In genomic region chr3:3086239-3086638, GRCh38 we compare ENCODE assay signal across 30 cellular contexts. TPM values are rescaled to one million over a fixed set of nuclear protein-coding genes. Genes with fewer than 3 reads are reported as not detected.
"Had no signal": no experiment of that assay in that cellular context is flagged by ENCODE, and none has a peak within 500 bp of the region (broad histone marks: within the 10 kb centered on the region; RNA-seq: fewer than 3 reads in every experiment).

No MANE protein-coding gene starts in this region.

- H3K4me3 ChIP-seq: esophagus muscularis mucosa, heart left ventricle, psoas muscle, smooth muscle cell, suprapubic skin, tibial artery, upper lobe of right lung had no signal

- H3K27ac Mint-ChIP-seq: activated naive CD4-positive, alpha-beta T cell treated with anti-CD3 and anti-CD28 coated beads, Interleukin-2, amount 50 U/mL, for 72 hours; activated T-cell treated with anti-CD3 and anti-CD28 coated beads, Interleukin-2, amount 50 U/mL, for 72 hours; dendritic cell treated with granulocyte-macrophage colony-stimulating factor and Interleukin-4, amounts not matched to agents 40 ng/mL and 50 ng/mL, for 4 days; naive thymus-derived CD8-positive, alpha-beta T cell had no signal

- H3K4me1 ChIP-seq: esophagus muscularis mucosa, foreskin keratinocyte, heart left ventricle, parathyroid adenoma, suprapubic skin, tibial artery, upper lobe of right lung had no signal

- H3K27ac ChIP-seq: esophagus muscularis mucosa, foreskin keratinocyte, heart left ventricle, parathyroid adenoma, psoas muscle, suprapubic skin, tibial artery, upper lobe of right lung, VCaP had no signal

- H3K36me3 Mint-ChIP-seq: activated naive CD4-positive, alpha-beta T cell treated with anti-CD3 and anti-CD28 coated beads, Interleukin-2, amount 50 U/mL, for 72 hours; naive thymus-derived CD8-positive, alpha-beta T cell had no signal

- H3K36me3 ChIP-seq: esophagus muscularis mucosa, heart left ventricle, suprapubic skin, tibial artery, upper lobe of right lung had no signal

- H3K9me3 ChIP-seq: esophagus muscularis mucosa, heart left ventricle, psoas muscle, suprapubic skin, tibial artery, upper lobe of right lung had no signal

- H3K9ac ChIP-seq: parathyroid adenoma had no signal

- H3K9me3 Mint-ChIP-seq: activated naive CD4-positive, alpha-beta T cell treated with anti-CD3 and anti-CD28 coated beads, Interleukin-2, amount 50 U/mL, for 72 hours; activated T-cell treated with anti-CD3 and anti-CD28 coated beads, Interleukin-2, amount 50 U/mL, for 72 hours; central memory CD8-positive, alpha-beta T cell; dendritic cell treated with granulocyte-macrophage colony-stimulating factor and Interleukin-4, amounts not matched to agents 40 ng/mL and 50 ng/mL, for 4 days; naive thymus-derived CD8-positive, alpha-beta T cell; neural crest cell had no signal

- H2AFZ ChIP-seq: parathyroid adenoma had no signal

- H3K79me2 ChIP-seq: parathyroid adenoma had no signal

- H3K4me2 ChIP-seq: smooth muscle cell had no signal

- H3K4me3 Mint-ChIP-seq: activated T-cell treated with anti-CD3 and anti-CD28 coated beads, Interleukin-2, amount 50 U/mL, for 72 hours; central memory CD8-positive, alpha-beta T cell; dendritic cell treated with granulocyte-macrophage colony-stimulating factor and Interleukin-4, amounts not matched to agents 40 ng/mL and 50 ng/mL, for 4 days; neural crest cell had no signal

- DNase-seq: activated CD4-positive, alpha-beta T cell treated with anti-CD3 and anti-CD28 coated beads for 4 hours; activated CD4-positive, alpha-beta T cell treated with anti-CD3 and anti-CD28 coated beads, Interleukin-2, amount 50 U/mL, for 4 hours; activated naive CD4-positive, alpha-beta T cell; activated T-cell treated with anti-CD3 and anti-CD28 coated beads for 4 hours; activated T-cell treated with anti-CD3 and anti-CD28 coated beads, Interleukin-2, amount 50 U/mL, for 72 hours; anterior cingulate cortex; effector CD4-positive, alpha-beta T cell; foreskin keratinocyte; heart left ventricle; hypothalamus; naive thymus-derived CD8-positive, alpha-beta T cell; occipital lobe; psoas muscle; stimulated activated CD4-positive, alpha-beta T cell treated with anti-CD3 and anti-CD28 coated beads, Interleukin-1b, Interleukin-23, amount 100 ng/mL, for 48 hours; stimulated activated CD4-positive, alpha-beta T cell treated with anti-CD3 and anti-CD28 coated beads, Interleukin-4, amount 100 ng/mL, for 4 hours; stimulated activated CD8-positive, alpha-beta memory T cell treated with anti-CD3 and anti-CD28 coated beads, Interleukin-4, amount 100 ng/mL, for 48 hours; stimulated activated naive CD4-positive, alpha-beta T cell; tibial artery; upper lobe of right lung had no signal

- H3K27me3 Mint-ChIP-seq: central memory CD8-positive, alpha-beta T cell; dendritic cell treated with granulocyte-macrophage colony-stimulating factor and Interleukin-4, amounts not matched to agents 40 ng/mL and 50 ng/mL, for 4 days had no signal

- H3K27me3 ChIP-seq: foreskin keratinocyte, suprapubic skin, tibial artery, upper lobe of right lung had no signal

- ATAC-seq: activated naive CD4-positive, alpha-beta T cell treated with anti-CD3 and anti-CD28 coated beads, Interleukin-2, amount 50 U/mL, for 72 hours; foreskin keratinocyte; heart left ventricle; naive thymus-derived CD8-positive, alpha-beta T cell; psoas muscle; upper lobe of right lung had no signal

- H3K4me1 Mint-ChIP-seq: central memory CD8-positive, alpha-beta T cell; neural crest cell had no signal

RNA-seq across cellular contexts. Expression of gene IL5RA, which starts 23.9 kb away (rescaled TPM):
- total RNA-seq: activated naive CD4-positive, alpha-beta T cell treated with anti-CD3 and anti-CD28 coated beads, Interleukin-2, amount 50 U/mL, for 72 hours; bronchial epithelial cell; foreskin keratinocyte; kidney epithelial cell; naive thymus-derived CD8-positive, alpha-beta T cell; neural crest cell; smooth muscle cell had no signal
